Comparison of ENCODE assay signal across 16 cellular contexts in genomic region chr3:20194793-20195460, GRCh38.
"Had no signal": no experiment of that assay in that cellular context is flagged by ENCODE, and none has a peak within 500 bp of the region (broad histone marks: within the 10 kb centered on the region; RNA-seq: fewer than 3 reads in every experiment).

No MANE protein-coding gene starts in this region.

- H3K36me3 ChIP-seq: brain microvascular endothelial cell, gastrocnemius medialis, heart right ventricle, lower lobe of right lung, right atrium auricular region, transverse colon had no signal

- H3K4me3 ChIP-seq: gastrocnemius medialis, heart right ventricle, lower lobe of right lung, right atrium auricular region, transverse colon had no signal

- H3K27ac ChIP-seq: brain microvascular endothelial cell, gastrocnemius medialis, heart right ventricle, lower lobe of right lung, right atrium auricular region, transverse colon had no signal

- ATAC-seq: gastrocnemius medialis, heart right ventricle, left cardiac atrium, lower lobe of right lung had no signal

- DNase-seq: activated CD4-positive, alpha-beta T cell treated with anti-CD3 and anti-CD28 coated beads, Interleukin-2, amount 50 U/mL, for 48 hours; activated CD4-positive, CD25-positive, alpha-beta regulatory T cell treated with anti-CD3 and anti-CD28 coated beads, Interleukin-2, amount 50 U/mL, for 72 hours; activated gamma-delta T cell; activated T-cell treated with anti-CD3 and anti-CD28 coated beads, Interleukin-2, amount 50 U/mL, for 48 hours; brain microvascular endothelial cell; effector memory CD4-positive, alpha-beta T cell; gastrocnemius medialis; heart right ventricle; left cardiac atrium; lower lobe of right lung; stimulated activated CD4-positive, alpha-beta T cell treated with anti-CD3 and anti-CD28 coated beads, Interleukin-4, amount 100 ng/mL, for 24 hours; stimulated activated naive CD4-positive, alpha-beta T cell treated with Interleukin-2 at 50 U/mL for 16 hours; substantia nigra; T1000; transverse colon had no signal

- H3K4me1 ChIP-seq: gastrocnemius medialis, heart right ventricle, lower lobe of right lung, right atrium auricular region had no signal

- H3K27me3 ChIP-seq: brain microvascular endothelial cell, gastrocnemius medialis, heart right ventricle, right atrium auricular region, transverse colon had no signal

- H3K9me3 ChIP-seq: gastrocnemius medialis, heart right ventricle, lower lobe of right lung, right atrium auricular region, transverse colon had no signal
